Comparison of ENCODE assay signal across 1 cellular context in the genomic region with DNA sequence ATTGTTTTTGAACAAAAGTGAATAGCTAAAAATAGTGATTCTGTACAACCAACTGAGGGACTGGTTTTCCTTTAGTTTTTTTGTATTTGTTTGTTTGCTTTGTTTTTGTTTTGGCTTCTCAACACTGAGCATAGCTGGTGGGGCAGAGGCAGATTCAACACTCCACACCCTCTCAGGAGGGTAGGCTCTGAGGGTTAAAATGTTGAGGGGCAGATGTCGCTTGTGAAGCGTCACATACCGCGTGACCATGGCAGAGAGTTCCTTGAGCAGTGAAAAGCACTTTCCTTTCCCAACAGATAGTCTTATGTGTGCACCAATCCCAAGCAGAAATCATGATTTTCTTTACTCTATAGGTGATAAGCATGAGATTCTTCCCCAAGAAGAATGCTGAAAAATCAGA.
TF ChIP-seq lines count a peak whose summit lies in the region.

No MANE protein-coding gene starts in this region.

TF ChIP-seq in HCT116, 20 proteins besides CTCF, POLR2A, EP300 and RAD21 (continued from another document):
- no peak for TF ChIP-seq MAX (IDR thresholded peaks at IDR 0.05)
- TF ChIP-seq ZNF274 (IDR thresholded peaks at IDR 0.05; ENCODE audit: low read depth, low read length): no peak
TF ChIP-seq in HCT116: peak in this region for 0.
